Comparison of ENCODE assay signal across 1 cellular context in the genomic region with DNA sequence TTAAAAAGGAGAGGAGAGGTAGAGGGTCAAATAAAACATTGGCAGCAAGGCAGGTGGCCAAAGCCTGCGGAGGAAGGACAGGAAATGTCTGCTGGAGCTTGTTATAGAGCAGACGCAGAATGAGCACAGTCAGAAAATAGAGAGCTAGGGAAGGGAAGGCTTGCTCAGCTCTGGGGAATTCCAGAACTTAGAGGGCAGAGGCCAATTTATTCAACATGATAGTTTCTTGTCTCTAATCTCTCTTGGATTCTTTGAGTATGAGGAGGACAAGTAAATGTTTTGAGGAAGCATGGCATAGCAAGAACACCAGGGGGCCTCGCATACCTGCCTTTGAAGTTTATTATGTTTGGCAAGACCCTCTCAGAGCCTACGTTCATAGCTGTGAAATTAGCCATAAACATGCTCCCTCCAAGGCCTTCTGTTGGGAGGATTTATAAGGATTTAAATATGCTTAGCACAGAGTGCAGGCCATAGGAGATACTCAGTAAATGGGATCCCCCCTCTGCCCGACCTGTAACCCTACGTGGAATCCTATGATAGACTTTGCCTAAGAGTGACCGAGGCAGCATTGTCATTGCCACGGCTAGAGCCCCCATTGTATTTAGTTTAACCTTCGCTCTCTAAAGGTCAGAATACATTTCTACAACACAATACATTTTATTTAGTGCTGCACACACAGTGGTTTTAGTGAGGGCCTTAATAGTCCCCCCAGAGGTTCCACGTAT.
TF ChIP-seq lines count a peak whose summit lies in the region.

No MANE protein-coding gene starts in this region.

TF ChIP-seq in HCT116, 20 proteins besides CTCF, POLR2A, EP300 and RAD21 (continued from another document):
- TF ChIP-seq ZBTB33 (IDR thresholded peaks at IDR 0.05; ENCODE audit: extremely low read depth, insufficient replicate concordance, low read length) (no peak), TCF7L2 (IDR thresholded peaks at IDR 0.05; ENCODE audit: borderline replicate concordance, extremely low read depth, insufficient read depth, insufficient read length) (peak; percentile 89), JUND (IDR thresholded peaks at IDR 0.05) (peak; percentile 53; the same call in 1 of the 2 replicates), ELF1 (IDR thresholded peaks at IDR 0.05; ENCODE audit: borderline replicate concordance, low read depth) (no peak), FOSL1 (IDR thresholded peaks at IDR 0.05; ENCODE audit: low read depth) (peak; percentile 51; the same call in 1 of the 2 replicates)
TF ChIP-seq in HCT116: peak in this region for 7.
